8 cellular contexts compared by ENCODE assay signal in genomic region chr20:20017852-20018245, GRCh38. TPM values are rescaled to one million over a fixed set of nuclear protein-coding genes. Genes with fewer than 3 reads are reported as not detected.
DNase-seq lines count a peak whose midpoint lies in the region; ATAC-seq and TF ChIP-seq lines count a peak whose summit lies in the region.

No MANE protein-coding gene starts in this region.

- H3K4me3 Mint-ChIP-seq in MCF 10A (ENCODE audit: unreplicated experiment) (peak overlapping the region; percentile 73), type B pancreatic cell (peak overlapping the region; percentile 84)

- peak overlapping the region; percentile 80 to 97 (median 91) for H3K4me3 ChIP-seq in liver (ENCODE audit: low read depth in 1 of 3, low read length in 3 of 3)

- no peak for TF ChIP-seq RAD21 in liver (IDR thresholded peaks at IDR 0.05)

- H3K9me3 Mint-ChIP-seq in MCF 10A (ENCODE audit: unreplicated experiment) (no peaks in the 10 kb centered on the region), type B pancreatic cell (no peaks in the 10 kb centered on the region)

- peaks cover 34% of the 10 kb centered on the region for H3K36me3 ChIP-seq in KOPT-K1 (ENCODE audit: insufficient read depth, low read length)
- peaks cover 0 to 3% (median under 1%) of the 10 kb centered on the region in 4 donors for H3K36me3 ChIP-seq in liver (ENCODE audit: control insufficient read depth in 4 of 4, insufficient read depth in 3 of 4, low read depth in 1 of 4, low read length in 3 of 4)

- 3% methylated on average over 16 of the region's 16 CpGs for WGBS in liver

- H3K27me3 Mint-ChIP-seq in MCF 10A (ENCODE audit: insufficient read depth, unreplicated experiment) (no peaks in the 10 kb centered on the region), type B pancreatic cell (no peaks in the 10 kb centered on the region)

- H3K4me1 ChIP-seq in liver (ENCODE audit: control insufficient read depth in 4 of 4, insufficient read depth in 4 of 4, low read length in 3 of 4) = peaks cover 9 to 22% (median 16%) of the 10 kb centered on the region in 4 donors

- no peak for ATAC-seq in HG03457 (IDR thresholded peaks at IDR 0.05; ENCODE audit: unreplicated experiment)

- CTCF ChIA-PET in MCF 10A (lab: Yijun Ruan, JAX) = interaction anchor here (1.0 to 1.8 kb wide), 8 partner anchors 9 to 331 kb away, joined by 3 to 8 read pairs (median 5); partner anchors contain the start of genes CFAP61 and CRNKL1

- H3K27me3 ChIP-seq in liver (ENCODE audit: control insufficient read depth in 4 of 4, insufficient read depth in 4 of 4, low read length in 3 of 4) = no peaks in the 10 kb centered on the region

- no peaks in the 10 kb centered on the region for H3K36me3 Mint-ChIP-seq in MCF 10A (ENCODE audit: insufficient read depth, unreplicated experiment)
- H3K36me3 Mint-ChIP-seq in type B pancreatic cell = peaks cover 12% of the 10 kb centered on the region

- peak overlapping the region; percentile 67 for H3K27ac ChIP-seq in KOPT-K1 (ENCODE audit: low read depth, low read length, poor library complexity, severe bottlenecking)
- H3K27ac ChIP-seq in liver (ENCODE audit: low read depth in 1 of 2, low read length in 2 of 2) = no peak overlapping the region

- peak; percentile 17 to 25 for DNase-seq in stimulated activated CD4-positive, alpha-beta T cell treated with anti-CD3 and anti-CD28 coated beads, Interleukin-2, amount 100 ng/mL, for 24 hours
- DNase-seq in stimulated activated CD4-positive, alpha-beta T cell treated with anti-CD3 and anti-CD28 coated beads, Interleukin-12 subunit alpha, Interleukin-12 subunit beta, amount 100 ng/mL, for 4 hours = no peak
- DNase-seq in MCF 10A (ENCODE audit: unreplicated experiment) (peak; percentile 5), type B pancreatic cell (ENCODE audit: extremely low spot score, unreplicated experiment) (no peak), T1000 (lab: John Stamatoyannopoulos, UW) (no peak)

- BruUV-seq in MCF 10A (replicated peaks; lab: Mats Ljungman, UMichigan) = no TSS peak

- TF ChIP-seq CTCF in MCF 10A (IDR thresholded peaks at IDR 0.05; ENCODE audit: unreplicated experiment) (no peak), liver (IDR thresholded peaks at IDR 0.05; ENCODE audit: low read depth, low read length, missing input control) (no peak), type B pancreatic cell (conservative IDR thresholded peaks at IDR 0.05) (peak; percentile 36)

- H3K4me1 Mint-ChIP-seq in MCF 10A (ENCODE audit: insufficient read depth, unreplicated experiment) = peaks cover 41% of the 10 kb centered on the region
- H3K4me1 Mint-ChIP-seq in type B pancreatic cell (ENCODE audit: unreplicated experiment) = peaks cover 49% of the 10 kb centered on the region

- H3K9me3 ChIP-seq in KOPT-K1 (ENCODE audit: insufficient read depth, low read length, poor library complexity, severe bottlenecking) (no peaks in the 10 kb centered on the region), liver (ENCODE audit: control insufficient read depth in 4 of 4, low read length in 3 of 4) (no peaks in the 10 kb centered on the region)

- peak overlapping the region; percentile 17 to 63 for H3K9ac ChIP-seq in liver (ENCODE audit: low read depth in 1 of 2, low read length in 2 of 2)

- intact Hi-C loops in MCF 10A (cut with micrococcal nuclease) = loop anchor here (2.0 to 5.0 kb wide), 3 partner anchors 43 to 331 kb away; no protein-coding TSS in a partner anchor

- peak overlapping the region; percentile 95 for H3K27ac Mint-ChIP-seq in MCF 10A (ENCODE audit: low read depth, unreplicated experiment)
- H3K27ac Mint-ChIP-seq in type B pancreatic cell = peak overlapping the region; percentile 19

- POLR2A ChIA-PET in MCF 10A (lab: Yijun Ruan, JAX) = interaction anchor here (0.9 to 7.4 kb wide), 20 partner anchors 9 to 1451 kb away, joined by 3 to 79 read pairs (median 10); partner anchors contain the start of genes CFAP61, CRNKL1, RIN2 and SMIM26

TF ChIP-seq in liver, 16 proteins besides CTCF, POLR2A, EP300 and RAD21:
- TF ChIP-seq JUND (IDR thresholded peaks at IDR 0.05) (no peak), ZBTB33 (IDR thresholded peaks at IDR 0.05) (no peak), RXRA (IDR thresholded peaks at IDR 0.05) (no peak), HNF4G (IDR thresholded peaks at IDR 0.05) (no peak), FOXA2 (IDR thresholded peaks at IDR 0.05) (no peak), YY1 (IDR thresholded peaks at IDR 0.05) (no peak), MAX (IDR thresholded peaks at IDR 0.05) (no peak), FOXA1 (IDR thresholded peaks at IDR 0.05) (no peak), TAF1 (conservative IDR thresholded peaks at IDR 0.05) (no peak), GABPA (IDR thresholded peaks at IDR 0.05 in 1 of 2, conservative IDR thresholded peaks at IDR 0.05 in 1 of 2) (no peak), SP1 (IDR thresholded peaks at IDR 0.05) (no peak), HNF4A (conservative IDR thresholded peaks at IDR 0.05) (no peak), NR2F2 (IDR thresholded peaks at IDR 0.05) (no peak), ATF3 (IDR thresholded peaks at IDR 0.05) (no peak), REST (IDR thresholded peaks at IDR 0.05) (no peak), EGR1 (IDR thresholded peaks at IDR 0.05; ENCODE audit: low read depth in 2 of 2) (no peak)

RNA-seq across cellular contexts. Expression of gene NAA20, which starts 0.7 kb away (rescaled TPM):
- total RNA-seq in MCF 10A (2022) (109 and 126 TPM in 2 replicates), liver (10 to 100 TPM; 26.8 to 28.4 TPM), type B pancreatic cell (ENCODE audit: low replicate concordance) (63.5 and 69.4 TPM in 2 replicates)
- polyA plus RNA-seq in liver = 10 to 100 TPM; 50.1 to 75.6 TPM

RNA-seq across cellular contexts. Expression of gene CRNKL1, which starts 34.4 kb away (rescaled TPM):
- total RNA-seq in MCF 10A (2022) = 19.4 and 20.1 TPM in 2 replicates
- total RNA-seq in liver = 10 to 100 TPM; 10.3 to 16.2 TPM
- 1 to 10 TPM; 5.0 to 5.6 TPM for polyA plus RNA-seq in liver
- total RNA-seq in type B pancreatic cell (ENCODE audit: low replicate concordance) = 23.6 and 25.1 TPM in 2 replicates

RNA-seq across cellular contexts. Expression of gene CFAP61, which starts 34.5 kb away (rescaled TPM):
- total RNA-seq in MCF 10A (2022) (1.4 and 1.5 TPM in 2 replicates), liver (under 1 TPM in 1 of 2 donors, not detected in 1; 0.05 TPM), type B pancreatic cell (ENCODE audit: low replicate concordance) (0.52 and 5.6 TPM in 2 replicates)
- not detected for polyA plus RNA-seq in liver

Comparison
In these comparisons a context has a peak if more than half of its experiments do, and no peak if none do; other contexts are left out.
1. DNase-seq: peak in stimulated activated CD4-positive, alpha-beta T cell treated with anti-CD3 and anti-CD28 coated beads, Interleukin-2, amount 100 ng/mL, for 24 hours (2 of 2) and MCF 10A (single experiment); none in stimulated activated CD4-positive, alpha-beta T cell treated with anti-CD3 and anti-CD28 coated beads, Interleukin-12 subunit alpha, Interleukin-12 subunit beta, amount 100 ng/mL, for 4 hours (single experiment), type B pancreatic cell (single experiment) and T1000 (single experiment).